8 cellular contexts compared by ENCODE assay signal in genomic region chr16:2752035-2752849, GRCh38. TPM values are rescaled to one million over a fixed set of nuclear protein-coding genes. Genes with fewer than 3 reads are reported as not detected.
DNase-seq lines count a peak whose midpoint lies in the region; ATAC-seq, FAIRE-seq and TF ChIP-seq lines count a peak whose summit lies in the region.

SRRM2 (plus strand) TSS chr16:2752638; CDS start chr16:2756365, 3,727 bp downstream.

- H3K4me1 Mint-ChIP-seq in Caco-2 (ENCODE audit: low read depth, unreplicated experiment), result peaks cover 31% of the 10 kb centered on the region

- peaks cover 64% of the 10 kb centered on the region for H3K36me3 Mint-ChIP-seq in Caco-2 (ENCODE audit: insufficient read depth, unreplicated experiment)

- peaks cover 8% of the 10 kb centered on the region; the same call in 1 of the 2 replicates for H3K4me1 ChIP-seq in Caco-2
- peaks cover 22% of the 10 kb centered on the region for H3K4me1 ChIP-seq in effector memory CD4-positive, alpha-beta T cell (ENCODE audit: control insufficient read depth, insufficient read depth, low read length, poor library complexity, severe bottlenecking)

- no peaks in the 10 kb centered on the region for H3K9me3 Mint-ChIP-seq in Caco-2 (ENCODE audit: unreplicated experiment)

- peak; percentile 93 to 95 for DNase-seq in Caco-2
- DNase-seq in HTR-8/SVneo (ENCODE audit: insufficient read length, low spot score), result peak; percentile 96
- DNase-seq in NOMO-1 treated with DMSO at 0.1 percent for 48 hours (lab: John Stamatoyannopoulos, UW; ENCODE audit: unreplicated experiment), result peak; percentile 96
- DNase-seq in activated CD8-positive, alpha-beta memory T cell treated with anti-CD3 and anti-CD28 coated beads for 4 hours (ENCODE audit: low read depth in 2 of 2), result peak; percentile 88 to 89
- peak; percentile 85 to 91 (median 89) for DNase-seq in effector memory CD4-positive, alpha-beta T cell
- DNase-seq in medulla oblongata (ENCODE audit: extremely low spot score), result peak; percentile 94
- peak; percentile 82 to 91 (median 91) for DNase-seq in stimulated activated CD4-positive, alpha-beta T cell treated with anti-CD3 and anti-CD28 coated beads, TNF-alpha, amount 100 ng/mL, for 48 hours (ENCODE audit: low read depth in 3 of 3)

- H3K36me3 ChIP-seq in Caco-2 (ENCODE audit: control insufficient read depth, insufficient read depth, low read length), result peaks cover under 1% of the 10 kb centered on the region
- peaks cover 7% of the 10 kb centered on the region for H3K36me3 ChIP-seq in effector memory CD4-positive, alpha-beta T cell (ENCODE audit: control insufficient read depth, insufficient read depth, low read length)

- H3K27me3 ChIP-seq in Caco-2 (replicated peaks; ENCODE audit: control insufficient read depth, insufficient read depth, low read length), result no peaks in the 10 kb centered on the region
- no peaks in the 10 kb centered on the region for H3K27me3 ChIP-seq in effector memory CD4-positive, alpha-beta T cell (replicated peaks; ENCODE audit: control insufficient read depth, insufficient read depth, low read length, poor library complexity, severe bottlenecking)

- peak within 1 kb of the TSS; percentile 97 for H3K27ac Mint-ChIP-seq in Caco-2 (ENCODE audit: unreplicated experiment)

- peak; percentile 76 for ATAC-seq in GM21381 (IDR thresholded peaks at IDR 0.05; ENCODE audit: unreplicated experiment)

- peak within 1 kb of the TSS; percentile 78 for H3K4me3 Mint-ChIP-seq in Caco-2 (ENCODE audit: unreplicated experiment)

- FAIRE-seq in HTR-8/SVneo (lab: Jason Lieb, UNC), result peak; percentile 49

- no peaks in the 10 kb centered on the region for H3K9me3 ChIP-seq in Caco-2
- H3K9me3 ChIP-seq in effector memory CD4-positive, alpha-beta T cell (ENCODE audit: control insufficient read depth, low read length), result no peaks in the 10 kb centered on the region

- no peaks in the 10 kb centered on the region for H3K27me3 Mint-ChIP-seq in Caco-2 (ENCODE audit: insufficient read depth, unreplicated experiment)

- H3K27ac ChIP-seq in effector memory CD4-positive, alpha-beta T cell (ENCODE audit: insufficient read depth, low read length, poor library complexity, severe bottlenecking), result peak within 1 kb of the TSS; percentile 98

- BruUV-seq in Caco-2 (replicated peaks; lab: Mats Ljungman, UMichigan), result no TSS peak

- CTCF ChIA-PET in Caco-2 (lab: Charles Lee), result interaction anchor here (0.7 kb wide), 2 partner anchors 10 to 731 kb away, joined by 4 to 9 read pairs; no protein-coding TSS in a partner anchor

- peak within 1 kb of the TSS; percentile 75 for H3K4me3 ChIP-seq in Caco-2 (ENCODE audit: low read depth, low read length)
- peak within 1 kb of the TSS; percentile 80 for H3K4me3 ChIP-seq in effector memory CD4-positive, alpha-beta T cell (ENCODE audit: insufficient read depth, low read depth, low read length, poor library complexity, severe bottlenecking)

- intact Hi-C loops in Caco-2 (cut with micrococcal nuclease; ENCODE audit: unreplicated experiment), result loop anchor here (1.0 to 5.0 kb wide), 2 partner anchors 31 to 105 kb away; partner anchors contain the start of gene PRSS22

- TF ChIP-seq CTCF in Caco-2 (IDR thresholded peaks at IDR 0.05; ENCODE audit: insufficient read depth in 1 of 2, low read depth in 1 of 2, low read length in 1 of 2, severe bottlenecking in 1 of 2, unreplicated experiment in 1 of 2), result no peak

- POLR2A ChIA-PET in Caco-2 (lab: Charles Lee), result interaction anchor here (0.6 to 2.4 kb wide), 10 partner anchors 13 to 744 kb away, joined by 3 to 13 read pairs (median 6); partner anchors contain the start of genes ELOB, FLYWCH2 and KCTD5

RNA-seq across cellular contexts. Expression of gene SRRM2, which starts in this region (rescaled TPM):
- total RNA-seq in Caco-2 (2022), result 332 and 382 TPM in 2 replicates

Comparison
In these comparisons a context has a peak if more than half of its experiments do, and no peak if none do; other contexts are left out.
1. Peak in every context shown above with its lines: DNase-seq, ATAC-seq, H3K4me3 ChIP-seq and H3K27ac ChIP-seq.